Comparison of ENCODE assay signal across 1 cellular context in the genomic region with DNA sequence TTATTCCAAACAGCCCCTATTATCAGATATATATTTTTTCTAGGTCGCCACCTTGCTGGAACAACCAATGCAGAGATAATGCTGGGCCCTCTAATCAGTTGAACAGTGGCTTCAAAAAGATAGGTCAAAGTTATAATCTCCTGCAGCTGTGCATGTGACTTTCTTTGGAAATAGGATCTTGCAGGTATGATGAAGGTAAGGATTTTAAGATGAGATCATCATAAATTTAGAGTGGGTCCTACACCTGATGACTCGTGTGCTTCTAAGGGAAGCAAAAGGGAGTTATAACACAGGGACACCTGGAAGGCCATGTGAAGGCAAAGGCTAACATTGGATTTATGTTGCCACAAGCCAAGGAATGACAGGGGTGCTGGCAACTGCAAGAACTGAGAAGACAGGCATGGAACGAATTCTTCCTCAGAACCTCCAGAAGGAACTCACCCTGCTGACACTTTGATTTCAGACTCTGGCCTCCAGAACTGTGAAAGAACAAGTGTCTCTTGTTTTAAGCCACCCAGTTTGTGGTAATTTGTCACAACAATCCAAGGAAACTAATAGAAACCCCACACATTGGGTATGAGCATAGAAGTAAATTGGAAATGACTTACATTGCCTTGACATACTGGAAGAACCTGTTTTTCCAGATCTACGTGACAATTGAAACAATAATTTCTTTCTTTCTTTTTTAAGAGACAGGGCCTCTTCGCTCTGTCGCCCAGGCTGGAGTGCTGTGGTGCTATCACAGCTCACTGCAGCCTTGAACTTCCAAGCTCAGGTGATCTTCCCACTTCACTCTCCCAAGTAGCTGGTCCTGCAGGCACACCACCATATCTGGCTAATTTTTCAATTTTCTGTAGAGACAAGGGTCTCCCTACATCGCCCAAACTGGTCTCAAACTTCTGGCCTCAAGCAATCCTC.
TF ChIP-seq lines count a peak whose summit lies in the region.

No MANE protein-coding gene starts in this region.

TF ChIP-seq in GM12878, 131 proteins besides CTCF, POLR2A, EP300 and RAD21 (continued from another document):
- TF ChIP-seq, protein P1, sequence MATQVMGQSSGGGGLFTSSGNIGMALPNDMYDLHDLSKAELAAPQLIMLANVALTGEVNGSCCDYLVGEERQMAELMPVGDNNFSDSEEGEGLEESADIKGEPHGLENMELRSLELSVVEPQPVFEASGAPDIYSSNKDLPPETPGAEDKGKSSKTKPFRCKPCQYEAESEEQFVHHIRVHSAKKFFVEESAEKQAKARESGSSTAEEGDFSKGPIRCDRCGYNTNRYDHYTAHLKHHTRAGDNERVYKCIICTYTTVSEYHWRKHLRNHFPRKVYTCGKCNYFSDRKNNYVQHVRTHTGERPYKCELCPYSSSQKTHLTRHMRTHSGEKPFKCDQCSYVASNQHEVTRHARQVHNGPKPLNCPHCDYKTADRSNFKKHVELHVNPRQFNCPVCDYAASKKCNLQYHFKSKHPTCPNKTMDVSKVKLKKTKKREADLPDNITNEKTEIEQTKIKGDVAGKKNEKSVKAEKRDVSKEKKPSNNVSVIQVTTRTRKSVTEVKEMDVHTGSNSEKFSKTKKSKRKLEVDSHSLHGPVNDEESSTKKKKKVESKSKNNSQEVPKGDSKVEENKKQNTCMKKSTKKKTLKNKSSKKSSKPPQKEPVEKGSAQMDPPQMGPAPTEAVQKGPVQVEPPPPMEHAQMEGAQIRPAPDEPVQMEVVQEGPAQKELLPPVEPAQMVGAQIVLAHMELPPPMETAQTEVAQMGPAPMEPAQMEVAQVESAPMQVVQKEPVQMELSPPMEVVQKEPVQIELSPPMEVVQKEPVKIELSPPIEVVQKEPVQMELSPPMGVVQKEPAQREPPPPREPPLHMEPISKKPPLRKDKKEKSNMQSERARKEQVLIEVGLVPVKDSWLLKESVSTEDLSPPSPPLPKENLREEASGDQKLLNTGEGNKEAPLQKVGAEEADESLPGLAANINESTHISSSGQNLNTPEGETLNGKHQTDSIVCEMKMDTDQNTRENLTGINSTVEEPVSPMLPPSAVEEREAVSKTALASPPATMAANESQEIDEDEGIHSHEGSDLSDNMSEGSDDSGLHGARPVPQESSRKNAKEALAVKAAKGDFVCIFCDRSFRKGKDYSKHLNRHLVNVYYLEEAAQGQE (IDR thresholded peaks at IDR 0.05; ENCODE audit: low read depth, low read length): no peak
- no peak for TF ChIP-seq MTA2 (IDR thresholded peaks at IDR 0.05; ENCODE audit: low read depth)
TF ChIP-seq in GM12878: peak in this region for 0.
